In the genomic region with DNA sequence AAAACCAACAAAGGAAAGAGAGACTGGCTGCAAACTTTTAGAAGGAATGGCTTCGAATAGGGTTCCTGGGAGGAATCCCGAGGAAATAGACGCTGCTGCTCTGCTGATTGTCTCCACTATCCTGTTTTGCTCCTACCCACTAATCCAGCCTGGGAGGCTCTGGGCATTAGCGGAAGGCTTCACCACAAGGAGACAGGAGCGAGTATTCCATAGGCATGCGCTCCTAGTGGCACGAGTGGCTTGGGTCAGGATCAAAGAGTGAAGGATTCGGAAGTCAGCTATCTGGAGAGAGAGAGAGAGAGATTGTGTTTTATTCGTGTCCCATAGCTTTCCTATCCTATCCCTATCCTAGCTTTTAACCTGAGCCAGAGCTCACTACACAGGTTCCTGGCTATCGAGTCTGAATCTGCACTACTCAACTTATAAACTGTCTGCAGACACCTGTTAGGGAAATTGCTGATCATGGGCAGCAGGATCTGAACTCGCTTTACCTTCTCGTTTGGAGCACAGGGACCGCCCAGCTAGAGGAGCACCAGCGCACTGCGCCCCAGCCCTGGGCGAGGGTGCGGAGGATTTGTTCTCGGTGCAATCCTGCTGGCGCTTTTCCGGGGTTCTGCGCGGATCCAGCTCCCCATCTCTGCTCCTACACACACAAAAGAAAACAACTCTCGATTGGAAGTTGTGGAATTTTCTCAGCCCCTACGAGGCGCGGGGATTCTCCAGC, we compare ENCODE assay signal across 13 cellular contexts. TPM values are rescaled to one million over a fixed set of nuclear protein-coding genes. Genes with fewer than 3 reads are reported as not detected.
DNase-seq lines count a peak whose midpoint lies in the region; ATAC-seq and TF ChIP-seq lines count a peak whose summit lies in the region.
"Had no signal": no experiment of that assay in that cellular context is flagged by ENCODE, and none has a peak within 500 bp of the region (broad histone marks: within the 10 kb centered on the region; RNA-seq: fewer than 3 reads in every experiment).

No MANE protein-coding gene starts in this region.

- H3K4me2 ChIP-seq in PC-3 (ENCODE audit: low read length) = peak overlapping the region; percentile 98

- BruUV-seq in PC-3 (replicated peaks; lab: Mats Ljungman, UMichigan) = no TSS peak

- TF ChIP-seq CTCF in PC-3 (conservative IDR thresholded peaks at IDR 0.05; ENCODE audit: low read depth, low read length) = peak; percentile 47
- peak; percentile 50 for TF ChIP-seq CTCF in fibroblast of mammary gland (conservative IDR thresholded peaks at IDR 0.05; ENCODE audit: control insufficient read depth, insufficient read depth, low read depth, low read length)
- peak; percentile 8 for TF ChIP-seq CTCF in nephron progenitor cell (IDR thresholded peaks at IDR 0.05)

- peak overlapping the region; percentile 9; the same call in 1 of the 2 replicates for H3K9ac ChIP-seq in PC-3 (ENCODE audit: low read length)

- no peaks in the 10 kb centered on the region for H3K9me3 Mint-ChIP-seq in nephron progenitor cell
- H3K9me3 Mint-ChIP-seq in activated T-helper 1 cell treated with anti-CD3 and anti-CD28 coated beads, Interleukin-12 subunit alpha, Interleukin-12 subunit beta, Interleukin-2, Interleukin-4 antibody, amounts not matched to agents 30 ng/mL and 10 ng/mL and 1 ng/mL, durations not matched to agents 14 hours and 24 hours and 36 hours = no peaks in the 10 kb centered on the region

- peak overlapping the region; percentile 92 for H2AFZ ChIP-seq in PC-3 (ENCODE audit: low read length)

- peaks cover 22% of the 10 kb centered on the region; the same call in 1 of the 2 replicates for H3K27me3 ChIP-seq in PC-3 (ENCODE audit: low read length)

- CTCF ChIA-PET in PC-3 (lab: Charles Lee) = interaction anchor here (0.7 to 1.3 kb wide), 3 partner anchors 141 to 280 kb away, joined by 3 read pairs; no protein-coding TSS in a partner anchor

- no peaks in the 10 kb centered on the region for H3K36me3 Mint-ChIP-seq in nephron progenitor cell (ENCODE audit: low read depth)
- no peaks in the 10 kb centered on the region for H3K36me3 Mint-ChIP-seq in activated T-helper 1 cell treated with anti-CD3 and anti-CD28 coated beads, Interleukin-12 subunit alpha, Interleukin-12 subunit beta, Interleukin-2, Interleukin-4 antibody, amounts not matched to agents 30 ng/mL and 10 ng/mL and 1 ng/mL, durations not matched to agents 14 hours and 24 hours and 36 hours (ENCODE audit: low read depth)
- H3K36me3 Mint-ChIP-seq: CD4-positive, alpha-beta memory T cell had no signal

- DNase-seq in Ammon's horn (ENCODE audit: low spot score) (peak; percentile 25), PC-3 (peak; percentile 64), fibroblast of mammary gland (ENCODE audit: low read depth) (peak; percentile 45), nephron progenitor cell (peak; percentile 32), SIG-M5 (lab: John Stamatoyannopoulos, UW) (no peak), NOMO-1 (lab: John Stamatoyannopoulos, UW; ENCODE audit: unreplicated experiment in 2 of 2) (no peak)
- DNase-seq in activated T-helper 1 cell treated with anti-CD3 and anti-CD28 coated beads, Interleukin-12 subunit alpha, Interleukin-12 subunit beta, Interleukin-2, Interleukin-4 antibody, amounts not matched to agents 30 ng/mL and 10 ng/mL and 1 ng/mL, durations not matched to agents 14 hours and 24 hours and 36 hours (ENCODE audit: low spot score) = no peak
- DNase-seq: activated CD8-positive, alpha-beta memory T cell treated with anti-CD3 and anti-CD28 coated beads, Interleukin-2, amount 50 U/mL, for 4 hours; CD4-positive, alpha-beta memory T cell; effector CD4-positive, alpha-beta T cell had no signal

- H4K20me1 ChIP-seq in PC-3 (ENCODE audit: low read length) = no peaks in the 10 kb centered on the region

- peaks cover 76% of the 10 kb centered on the region for H3K27me3 Mint-ChIP-seq in nephron progenitor cell (ENCODE audit: low read depth, poor library complexity)
- H3K27me3 Mint-ChIP-seq in activated T-helper 1 cell treated with anti-CD3 and anti-CD28 coated beads, Interleukin-12 subunit alpha, Interleukin-12 subunit beta, Interleukin-2, Interleukin-4 antibody, amounts not matched to agents 30 ng/mL and 10 ng/mL and 1 ng/mL, durations not matched to agents 14 hours and 24 hours and 36 hours (ENCODE audit: insufficient read depth) = peaks cover 42% of the 10 kb centered on the region

- H3K4me3 Mint-ChIP-seq in nephron progenitor cell = peak overlapping the region; percentile 83
- H3K4me3 Mint-ChIP-seq in activated T-helper 1 cell treated with anti-CD3 and anti-CD28 coated beads, Interleukin-12 subunit alpha, Interleukin-12 subunit beta, Interleukin-2, Interleukin-4 antibody, amounts not matched to agents 30 ng/mL and 10 ng/mL and 1 ng/mL, durations not matched to agents 14 hours and 24 hours and 36 hours = no peak overlapping the region
- H3K4me3 Mint-ChIP-seq: CD4-positive, alpha-beta memory T cell; natural killer cell treated with Interleukin-12 subunit alpha and Interleukin-12 subunit beta and Interleukin-15 and Interleukin-18, amount 100 ng/mL, for 72 hours had no signal

- H3K4me3 ChIP-seq in PC-3 (ENCODE audit: low read length) = peak overlapping the region; percentile 68
- H3K4me3 ChIP-seq in fibroblast of mammary gland (ENCODE audit: control insufficient read depth, low read depth, low read length) = peak overlapping the region; percentile 47
- H3K4me3 ChIP-seq: SJSA1 had no signal

- H3K36me3 ChIP-seq in PC-3 (ENCODE audit: low read depth, low read length) = no peaks in the 10 kb centered on the region
- H3K36me3 ChIP-seq: SJSA1 had no signal

- no peaks in the 10 kb centered on the region for H3K79me2 ChIP-seq in PC-3 (ENCODE audit: low read length)

- no peaks in the 10 kb centered on the region; the same call in 1 of the 2 replicates for H3K4me1 ChIP-seq in PC-3 (ENCODE audit: insufficient read depth, low read length)
- H3K4me1 ChIP-seq: SJSA1 had no signal

- intact Hi-C loops in PC-3 (cut with micrococcal nuclease) = loop anchor here (1.0 to 2.0 kb wide), 3 partner anchors 41 to 225 kb away; no protein-coding TSS in a partner anchor
- intact Hi-C loops in activated T-helper 1 cell treated with anti-CD3 and anti-CD28 coated beads, Interleukin-12 subunit alpha, Interleukin-12 subunit beta, Interleukin-2, Interleukin-4 antibody, amounts not matched to agents 30 ng/mL and 10 ng/mL and 1 ng/mL, durations not matched to agents 14 hours and 24 hours and 36 hours (cut with micrococcal nuclease) = no loop called here

- H3K9me2 ChIP-seq in PC-3 (replicated peaks; ENCODE audit: low read length) = no peaks in the 10 kb centered on the region

- peaks cover 9% of the 10 kb centered on the region for H3K4me1 Mint-ChIP-seq in nephron progenitor cell
- no peaks in the 10 kb centered on the region for H3K4me1 Mint-ChIP-seq in activated T-helper 1 cell treated with anti-CD3 and anti-CD28 coated beads, Interleukin-12 subunit alpha, Interleukin-12 subunit beta, Interleukin-2, Interleukin-4 antibody, amounts not matched to agents 30 ng/mL and 10 ng/mL and 1 ng/mL, durations not matched to agents 14 hours and 24 hours and 36 hours (ENCODE audit: low read depth)

- no peak overlapping the region for H3K27ac ChIP-seq in PC-3 (ENCODE audit: low read length)
- H3K27ac ChIP-seq: SJSA1 had no signal

- H3F3A ChIP-seq in PC-3 (ENCODE audit: low read length, unreplicated experiment) = no peaks in the 10 kb centered on the region

- POLR2A ChIA-PET in PC-3 (lab: Charles Lee; ENCODE audit: unreplicated experiment) = no interaction called here

- no peaks in the 10 kb centered on the region for H3K9me3 ChIP-seq in PC-3 (ENCODE audit: low read length)

- H3K27ac Mint-ChIP-seq in nephron progenitor cell = no peak overlapping the region
- no peak overlapping the region for H3K27ac Mint-ChIP-seq in activated T-helper 1 cell treated with anti-CD3 and anti-CD28 coated beads, Interleukin-12 subunit alpha, Interleukin-12 subunit beta, Interleukin-2, Interleukin-4 antibody, amounts not matched to agents 30 ng/mL and 10 ng/mL and 1 ng/mL, durations not matched to agents 14 hours and 24 hours and 36 hours
- H3K27ac Mint-ChIP-seq: CD4-positive, alpha-beta memory T cell; natural killer cell treated with Interleukin-12 subunit alpha and Interleukin-12 subunit beta and Interleukin-15 and Interleukin-18, amount 100 ng/mL, for 72 hours had no signal

- peak; percentile 89 for ATAC-seq in PC-3
- ATAC-seq in GM21786 (IDR thresholded peaks at IDR 0.05; ENCODE audit: unreplicated experiment) = no peak
- ATAC-seq: natural killer cell treated with Interleukin-12 subunit alpha and Interleukin-12 subunit beta and Interleukin-15 and Interleukin-18, amount 100 ng/mL, for 72 hours had no signal

RNA-seq across cellular contexts. Expression of a gene that starts 0.7 kb away (rescaled TPM):
- total RNA-seq in PC-3 (2014; rRNA removed) = 0.07 and 0.29 TPM in 2 replicates
- total RNA-seq in activated T-helper 1 cell treated with anti-CD3 and anti-CD28 coated beads, Interleukin-12 subunit alpha, Interleukin-12 subunit beta, Interleukin-2, Interleukin-4 antibody, amounts not matched to agents 30 ng/mL and 10 ng/mL and 1 ng/mL, durations not matched to agents 14 hours and 24 hours and 36 hours = not detected in 2 replicates
- total RNA-seq: CD4-positive, alpha-beta memory T cell; natural killer cell treated with Interleukin-12 subunit alpha and Interleukin-12 subunit beta and Interleukin-15 and Interleukin-18, amount 100 ng/mL, for 72 hours; SJSA1 had no signal

Comparison
In these comparisons a context has a peak if more than half of its experiments do, and no peak if none do; other contexts are left out.
1. DNase-seq: peak in Ammon's horn (single experiment), PC-3 (single experiment), fibroblast of mammary gland (single experiment) and nephron progenitor cell (single experiment); none in SIG-M5 (single experiment), activated T-helper 1 cell treated with anti-CD3 and anti-CD28 coated beads, Interleukin-12 subunit alpha, Interleukin-12 subunit beta, Interleukin-2, Interleukin-4 antibody, amounts not matched to agents 30 ng/mL and 10 ng/mL and 1 ng/mL, durations not matched to agents 14 hours and 24 hours and 36 hours (single experiment) and NOMO-1 (0 of 2).
2. Peak in every context shown above with its lines, with median percentiles within 50 percentile points of each other: CTCF ChIP-seq.